In the genomic region with DNA sequence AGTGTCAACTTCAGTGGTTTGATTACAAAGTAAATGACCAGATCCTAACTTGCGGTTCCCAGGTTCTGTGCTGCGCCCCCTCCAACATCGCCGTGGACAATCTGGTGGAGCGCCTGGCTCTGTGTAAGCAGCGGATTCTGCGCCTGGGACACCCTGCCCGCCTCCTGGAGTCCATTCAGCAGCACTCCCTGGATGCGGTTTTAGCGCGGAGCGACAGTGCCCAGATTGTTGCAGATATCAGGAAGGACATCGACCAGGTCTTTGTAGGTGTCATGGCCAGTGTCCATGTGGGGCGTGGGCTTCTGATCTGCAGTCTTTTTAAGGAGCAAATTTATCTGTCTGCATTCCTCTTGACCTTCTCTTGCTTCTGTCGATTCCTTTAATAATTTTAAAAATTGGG, we compare ENCODE assay signal across 17 cellular contexts. TPM values are rescaled to one million over a fixed set of nuclear protein-coding genes. Genes with fewer than 3 reads are reported as not detected.
A peak's percentile ranks its signal among the peaks of the same experiment; 100 is the strongest.
DNase-seq lines count a peak whose midpoint lies in the region; ATAC-seq and TF ChIP-seq lines count a peak whose summit lies in the region.
"Had no signal": no experiment of that assay in that cellular context is flagged by ENCODE, and none has a peak within 500 bp of the region (broad histone marks: within the 10 kb centered on the region; RNA-seq: fewer than 3 reads in every experiment).

No MANE protein-coding gene starts in this region.

- intact Hi-C loops in lower lobe of right lung (cut with DNase I) (no loop called here), sigmoid colon (cut with DNase I) (no loop called here)

- H3K27me3 Mint-ChIP-seq in chondrocyte (ENCODE audit: low read depth), result no peaks in the 10 kb centered on the region
- H3K27me3 Mint-ChIP-seq: CD4-positive, alpha-beta memory T cell had no signal

- H3K4me3 Mint-ChIP-seq in chondrocyte (ENCODE audit: unreplicated experiment), result no peak overlapping the region
- H3K4me3 Mint-ChIP-seq: CD4-positive, alpha-beta memory T cell; H9 had no signal

- no peak for ATAC-seq in lower lobe of right lung
- ATAC-seq: GM12878, HCT116 had no signal

- no peak for TF ChIP-seq EP300 in sigmoid colon (IDR thresholded peaks at IDR 0.05)

- H3K27ac ChIP-seq in lower lobe of right lung, result no peak overlapping the region
- H3K27ac ChIP-seq in sigmoid colon, result no peak overlapping the region
- H3K27ac ChIP-seq: GM23248 had no signal

- TF ChIP-seq POLR2A in sigmoid colon (IDR thresholded peaks at IDR 0.05), result no peak

- no peaks in the 10 kb centered on the region for H3K9me3 Mint-ChIP-seq in chondrocyte (ENCODE audit: low read depth)
- H3K9me3 Mint-ChIP-seq: CD4-positive, alpha-beta memory T cell; H9 had no signal

- TF ChIP-seq CTCF in chondrocyte (IDR thresholded peaks at IDR 0.05) (no peak), lower lobe of right lung (IDR thresholded peaks at IDR 0.05) (no peak), sigmoid colon (IDR thresholded peaks at IDR 0.05) (no peak)

- H3K36me3 Mint-ChIP-seq in chondrocyte (ENCODE audit: low read depth), result peaks cover 44% of the 10 kb centered on the region

- H3K9me3 ChIP-seq in lower lobe of right lung (no peaks in the 10 kb centered on the region), sigmoid colon (no peaks in the 10 kb centered on the region)
- H3K9me3 ChIP-seq: Caco-2 had no signal

- H3K36me3 ChIP-seq in lower lobe of right lung (peaks cover 97% of the 10 kb centered on the region), sigmoid colon (peaks cover 18 to 100% (median 71%) of the 10 kb centered on the region in 4 donors)

- H3K4me1 ChIP-seq in lower lobe of right lung, result no peaks in the 10 kb centered on the region
- H3K4me1 ChIP-seq in sigmoid colon, result peaks cover 0 to 1% (median 0%) of the 10 kb centered on the region in 4 donors
- H3K4me1 ChIP-seq: Caco-2 had no signal

- no peaks in the 10 kb centered on the region for H3K4me1 Mint-ChIP-seq in chondrocyte (ENCODE audit: low read depth)
- H3K4me1 Mint-ChIP-seq: H9 had no signal

- WGBS in sigmoid colon, 2 donors, result 98% methylated on average over 15 of the region's 15 CpGs

- H3K4me3 ChIP-seq in lower lobe of right lung, result no peak overlapping the region
- no peak overlapping the region for H3K4me3 ChIP-seq in sigmoid colon
- H3K4me3 ChIP-seq: GM12878, GM23248 had no signal

- no peak overlapping the region for H3K27ac Mint-ChIP-seq in chondrocyte (ENCODE audit: unreplicated experiment)
- H3K27ac Mint-ChIP-seq: CD4-positive, alpha-beta memory T cell; H9 had no signal

- H3K27me3 ChIP-seq in lower lobe of right lung (ENCODE audit: low read depth) (no peaks in the 10 kb centered on the region), sigmoid colon (no peaks in the 10 kb centered on the region)

- DNase-seq in chondrocyte (ENCODE audit: low spot score) (peak; percentile 54), lower lobe of right lung (peak; percentile 34), sigmoid colon (peak; percentile 44), NCI-H446 (lab: John Stamatoyannopoulos, UW) (no peak), NCI-H524 treated with DMSO at 0.1 percent for 48 hours (lab: John Stamatoyannopoulos, UW) (no peak), hepatic stellate cell (ENCODE audit: low spot score) (no peak)
- DNase-seq: C1 segment of cervical spinal cord; Caco-2; CD4-positive, alpha-beta memory T cell; DMS 273 treated with DMSO at 0.1 percent for 48 hours; DMS79; EL; GDM1; GM23248; H9 had no signal

RNA-seq across cellular contexts. Expression of a gene that starts 11.1 kb away (rescaled TPM):
- total RNA-seq in chondrocyte (17.4 to 21.4 TPM (median 18.1 TPM) in 3 replicates), lower lobe of right lung (18.8 TPM), sigmoid colon (10 to 100 TPM; 12.2 to 41.3 (median 30.4) TPM)
- polyA plus RNA-seq in sigmoid colon, result 10 to 100 TPM in 1 of 3 donors, 1 to 10 TPM in 2; 5.4 to 15.7 (median 8.1) TPM

RNA-seq across cellular contexts. Expression of a gene that starts 11.1 kb away (rescaled TPM):
- total RNA-seq in chondrocyte, result 31.5 to 41.4 TPM (median 36.9 TPM) in 3 replicates
- 32.9 TPM for total RNA-seq in lower lobe of right lung
- total RNA-seq in sigmoid colon, result 10 to 100 TPM; 53.7 to 99.1 (median 67.5) TPM
- 100 to 1,000 TPM; 107 to 134 (median 124) TPM for polyA plus RNA-seq in sigmoid colon

Comparison
In these comparisons a context has a peak if more than half of its experiments do, and no peak if none do; other contexts are left out.
1. DNase-seq: peak in chondrocyte (single experiment), lower lobe of right lung (single experiment) and sigmoid colon (single experiment); none in NCI-H446 (0 of 2), NCI-H524 treated with DMSO at 0.1 percent for 48 hours (single experiment) and hepatic stellate cell (single experiment).